Comparison of ENCODE assay signal across 8 cellular contexts in genomic region chr16:721765-722481, GRCh38. TPM values are rescaled to one million over a fixed set of nuclear protein-coding genes. Genes with fewer than 3 reads are reported as not detected.
DNase-seq lines count a peak whose midpoint lies in the region; ATAC-seq, FAIRE-seq and TF ChIP-seq lines count a peak whose summit lies in the region.

No MANE protein-coding gene starts in this region.

- no peak for TF ChIP-seq POLR2A in erythroblast (IDR thresholded peaks at IDR 0.05; ENCODE audit: low read length)

- H3K27me3 ChIP-seq in H7 (ENCODE audit: control insufficient read depth, insufficient read depth, low read length) (peaks cover 14% of the 10 kb centered on the region; the same call in 1 of the 2 replicates), small intestine (ENCODE audit: control insufficient read depth in 2 of 2, insufficient read depth in 2 of 2, low read length in 2 of 2) (peaks cover 0 to 8% of the 10 kb centered on the region in 2 donors)

- H3K36me3 Mint-ChIP-seq in T-helper 1 cell treated with Interleukin-12 subunit alpha and Interleukin-12 subunit beta and Interleukin-4 antibody, amounts not matched to agents 30 μg/mL and 1 μg/mL, for 36 hours (ENCODE audit: low read depth), result no peaks in the 10 kb centered on the region

- peaks cover 16% of the 10 kb centered on the region for H3K27me3 Mint-ChIP-seq in T-helper 1 cell treated with Interleukin-12 subunit alpha and Interleukin-12 subunit beta and Interleukin-4 antibody, amounts not matched to agents 30 μg/mL and 1 μg/mL, for 36 hours (ENCODE audit: low read depth)

- DNase-seq in H7 (no peak), fibroblast of mammary gland (ENCODE audit: low read depth) (no peak), small intestine (no peak), erythroblast (lab: John Stamatoyannopoulos, UW) (no peak), occipital lobe (lab: John Stamatoyannopoulos, UW) (no peak), sciatic nerve (ENCODE audit: low spot score) (no peak)

- no peak for FAIRE-seq in small intestine (lab: Jason Lieb, UNC)

- intact Hi-C loops in sciatic nerve (cut with DNase I), result no loop called here

- peaks cover 6 to 12% of the 10 kb centered on the region in 2 donors for H3K4me1 ChIP-seq in small intestine (ENCODE audit: control insufficient read depth in 2 of 2, insufficient read depth in 1 of 2, low read depth in 1 of 2, low read length in 1 of 2)

- H3K27ac ChIP-seq in small intestine (ENCODE audit: low read depth in 1 of 2, low read length in 1 of 2), result peak overlapping the region; percentile 50 to 78

- H3K4me1 Mint-ChIP-seq in T-helper 1 cell treated with Interleukin-12 subunit alpha and Interleukin-12 subunit beta and Interleukin-4 antibody, amounts not matched to agents 30 μg/mL and 1 μg/mL, for 36 hours (ENCODE audit: low read depth), result peaks cover 6% of the 10 kb centered on the region

- no peaks in the 10 kb centered on the region for H3K36me3 ChIP-seq in H7 (replicated peaks; ENCODE audit: control insufficient read depth, insufficient read depth, low read length)
- H3K36me3 ChIP-seq in small intestine (ENCODE audit: control insufficient read depth in 2 of 2, insufficient read depth in 2 of 2, low read length in 2 of 2), result no peaks in the 10 kb centered on the region

- peak overlapping the region; percentile 25 for H3K4me3 Mint-ChIP-seq in T-helper 1 cell treated with Interleukin-12 subunit alpha and Interleukin-12 subunit beta and Interleukin-4 antibody, amounts not matched to agents 30 μg/mL and 1 μg/mL, for 36 hours

- no peak overlapping the region for H3K27ac Mint-ChIP-seq in T-helper 1 cell treated with Interleukin-12 subunit alpha and Interleukin-12 subunit beta and Interleukin-4 antibody, amounts not matched to agents 30 μg/mL and 1 μg/mL, for 36 hours

- ATAC-seq in HG02840 (IDR thresholded peaks at IDR 0.05; ENCODE audit: low FRiP score, unreplicated experiment) (no peak), sciatic nerve (no peak)

- H3K4me3 ChIP-seq in H7 (ENCODE audit: insufficient read depth, low read depth, low read length), result peak overlapping the region; percentile 14
- H3K4me3 ChIP-seq in fibroblast of mammary gland (ENCODE audit: control insufficient read depth, low read depth, low read length), result peak overlapping the region; percentile 28
- H3K4me3 ChIP-seq in small intestine (ENCODE audit: low read depth in 1 of 2, low read length in 2 of 2), result peak overlapping the region in 1 of 2 donors; percentile 62

- peaks cover 3% of the 10 kb centered on the region for H3K9me3 ChIP-seq in small intestine (ENCODE audit: control insufficient read depth, low read depth)

- WGBS in small intestine, 3 donors, result 81 to 89% (median 82%) methylated on average over 37 to 47 of the region's 47 CpGs

- H3K9me3 Mint-ChIP-seq in T-helper 1 cell treated with Interleukin-12 subunit alpha and Interleukin-12 subunit beta and Interleukin-4 antibody, amounts not matched to agents 30 μg/mL and 1 μg/mL, for 36 hours, result no peaks in the 10 kb centered on the region

- TF ChIP-seq CTCF in fibroblast of mammary gland (conservative IDR thresholded peaks at IDR 0.05; ENCODE audit: control insufficient read depth, insufficient read depth, low read depth, low read length), result no peak

RNA-seq across cellular contexts. Expression of gene ANTKMT, which starts 1.0 kb away (rescaled TPM):
- 22.6 and 29.8 TPM in 2 replicates for total RNA-seq in H7 (2014; rRNA removed; shearing (Covaris generic))
- 10 to 100 TPM; 36.5 to 55.5 (median 39.7) TPM for polyA plus RNA-seq in small intestine
- 11.5 TPM for total RNA-seq in occipital lobe
- total RNA-seq in sciatic nerve, result 26.3 TPM

RNA-seq across cellular contexts. Expression of gene CCDC78, which starts 4.3 kb away (rescaled TPM):
- 11.3 and 21.0 TPM in 2 replicates for total RNA-seq in H7 (2014; rRNA removed; shearing (Covaris generic))
- polyA plus RNA-seq in small intestine, result 1 to 10 TPM in 1 of 3 donors, under 1 TPM in 1, not detected in 1; 0.95 to 1.6 TPM
- total RNA-seq in occipital lobe (4.2 TPM), sciatic nerve (2.1 TPM)

RNA-seq across cellular contexts. Expression of gene HAGHL, which starts 5.0 kb away (rescaled TPM):
- total RNA-seq in H7 (2014; rRNA removed; shearing (Covaris generic)), result 26.6 and 33.1 TPM in 2 replicates
- 1 to 10 TPM; 1.4 to 4.8 (median 2.2) TPM for polyA plus RNA-seq in small intestine
- total RNA-seq in occipital lobe (7.0 TPM), sciatic nerve (6.5 TPM)

RNA-seq across cellular contexts. Expression of gene METRN, which starts 7.0 kb away (rescaled TPM):
- 49.6 and 64.2 TPM in 2 replicates for total RNA-seq in H7 (2014; rRNA removed; shearing (Covaris generic))
- 10 to 100 TPM in 2 of 3 donors, 1 to 10 TPM in 1; 4.9 to 14.1 (median 11.5) TPM for polyA plus RNA-seq in small intestine
- total RNA-seq in occipital lobe, result 16.7 TPM
- total RNA-seq in sciatic nerve, result 120 TPM

RNA-seq across cellular contexts. Expression of gene FBXL16, which starts 16.3 kb away (rescaled TPM):
- total RNA-seq in H7 (2014; rRNA removed; shearing (Covaris generic)), result 2.8 and 7.1 TPM in 2 replicates
- 1 to 10 TPM in 2 of 3 donors, under 1 TPM in 1; 0.81 to 3.4 (median 1.3) TPM for polyA plus RNA-seq in small intestine
- total RNA-seq in occipital lobe (3.7 TPM), sciatic nerve (6.5 TPM)
